22 cellular contexts compared by ENCODE assay signal in genomic region chr10:108275895-108276685, GRCh38.
DNase-seq lines count a peak whose midpoint lies in the region; ATAC-seq, FAIRE-seq and TF ChIP-seq lines count a peak whose summit lies in the region.
"Had no signal": no experiment of that assay in that cellular context is flagged by ENCODE, and none has a peak within 500 bp of the region (broad histone marks: within the 10 kb centered on the region; RNA-seq: fewer than 3 reads in every experiment).

No MANE protein-coding gene starts in this region.

- H3K36me3 ChIP-seq in HepG2 (replicated peaks in 1 of 2; ENCODE audit: control insufficient read depth in 1 of 2, insufficient read depth in 2 of 2, low read length in 2 of 2): no peaks in the 10 kb centered on the region
- H3K36me3 ChIP-seq: BE2C had no signal

- H3K9me3 Mint-ChIP-seq in nephron: peaks cover 28% of the 10 kb centered on the region
- no peaks in the 10 kb centered on the region for H3K9me3 Mint-ChIP-seq in activated naive CD8-positive, alpha-beta T cell treated with anti-CD3 and anti-CD28 coated beads for 36 hours

- H4K20me1 ChIP-seq in HepG2 (ENCODE audit: insufficient read depth, low read length): no peaks in the 10 kb centered on the region

- no peak overlapping the region for H3K4me3 Mint-ChIP-seq in nephron
- no peak overlapping the region for H3K4me3 Mint-ChIP-seq in activated naive CD8-positive, alpha-beta T cell treated with anti-CD3 and anti-CD28 coated beads for 36 hours
- H3K4me3 Mint-ChIP-seq: CD4-positive, alpha-beta memory T cell; HFFc6; IgD-negative memory B cell had no signal

- H3K27ac Mint-ChIP-seq in nephron: peak overlapping the region in 2 of 3 experiments; percentile 7
- H3K27ac Mint-ChIP-seq in activated naive CD8-positive, alpha-beta T cell treated with anti-CD3 and anti-CD28 coated beads for 36 hours: no peak overlapping the region
- H3K27ac Mint-ChIP-seq: CD4-positive, alpha-beta memory T cell; HFFc6; IgD-negative memory B cell had no signal

- no peak overlapping the region for H3K4me3 ChIP-seq in HepG2 (replicated peaks in 1 of 3; ENCODE audit: insufficient read depth in 1 of 3, low read depth in 2 of 3, low read length in 3 of 3)

- ATAC-seq in HepG2 (no peak), SK-N-SH treated with all-trans-retinoic acid at 6 μM for 48 hours (no peak)

- DNase-seq in DMS53 (lab: John Stamatoyannopoulos, UW) (peak; percentile 21), LHCN-M2 (ENCODE audit: low read depth) (peak; percentile 4), dermis microvascular lymphatic vessel endothelial cell (ENCODE audit: low read depth in 2 of 2) (peak; percentile 6 to 35), HepG2 (ENCODE audit: low spot score) (no peak)
- no peak for DNase-seq in activated CD4-positive, alpha-beta T cell treated with anti-CD3 and anti-CD28 coated beads, Interleukin-2, amount 50 U/mL, for 48 hours
- DNase-seq in activated naive CD8-positive, alpha-beta T cell treated with anti-CD3 and anti-CD28 coated beads for 36 hours: no peak
- DNase-seq: BE2C, Calu3, HFFc6, MV-4-11, NCI-H187, NCI-H2107, NCI-H510A, NCI-H774, SIG-M5 had no signal

- H3K4me1 ChIP-seq in HepG2 (ENCODE audit: insufficient read depth, low read length): no peaks in the 10 kb centered on the region
- H3K4me1 ChIP-seq: BE2C had no signal

- H3K9ac ChIP-seq in HepG2 (ENCODE audit: insufficient read depth, low read depth, low read length): no peak overlapping the region

- H3K27me3 Mint-ChIP-seq in nephron (ENCODE audit: low read depth): no peaks in the 10 kb centered on the region
- H3K27me3 Mint-ChIP-seq in activated naive CD8-positive, alpha-beta T cell treated with anti-CD3 and anti-CD28 coated beads for 36 hours: no peaks in the 10 kb centered on the region
- H3K27me3 Mint-ChIP-seq: CD4-positive, alpha-beta memory T cell; IgD-negative memory B cell had no signal

- WGBS in HepG2 (ENCODE audit: low lambda C conversion rate): 1% methylated on average over 5 of the region's 5 CpGs

- BruUV-seq in HepG2 (replicated peaks; lab: Mats Ljungman, UMichigan): no TSS peak

- in situ Hi-C loops in HepG2 (cut with HindIII; ENCODE audit: extremely low pct_ligation_motif_present, low pct_unique_long_range_greater_than_20kb): no loop called here

- H3K79me2 ChIP-seq in HepG2 (ENCODE audit: insufficient read depth, low read length): no peaks in the 10 kb centered on the region

- no peaks in the 10 kb centered on the region for H3K36me3 Mint-ChIP-seq in nephron (ENCODE audit: low read depth)
- H3K36me3 Mint-ChIP-seq in activated naive CD8-positive, alpha-beta T cell treated with anti-CD3 and anti-CD28 coated beads for 36 hours: no peaks in the 10 kb centered on the region
- H3K36me3 Mint-ChIP-seq: CD4-positive, alpha-beta memory T cell; IgD-negative memory B cell had no signal

- no peak for TF ChIP-seq EP300 in HepG2 (IDR thresholded peaks at IDR 0.05; ENCODE audit: low read depth in 2 of 2, low read length in 2 of 2)
- TF ChIP-seq EP300 in HepG2 (CRISPR knock-in tag; IDR thresholded peaks at IDR 0.05; ENCODE audit: borderline replicate concordance): no peak

- TF ChIP-seq RAD21 in HepG2 (CRISPR knock-in tag; IDR thresholded peaks at IDR 0.05): no peak

- peaks cover 73% of the 10 kb centered on the region for H3K9me3 ChIP-seq in HepG2 (ENCODE audit: low read length)
- H3K9me3 ChIP-seq: BE2C had no signal

- TF ChIP-seq CTCF in nephron (IDR thresholded peaks at IDR 0.05; ENCODE audit: unreplicated experiment in 3 of 3) (no peak), HepG2 (CRISPR knock-in tag; IDR thresholded peaks at IDR 0.05) (no peak)

- H2AFZ ChIP-seq in HepG2 (ENCODE audit: low read length): no peak overlapping the region

- POLR2A ChIA-PET in HepG2 (lab: Yijun Ruan, JAX): no interaction called here

- TF ChIP-seq POLR2A in HepG2 (IDR thresholded peaks at IDR 0.05; ENCODE audit: insufficient read depth in 1 of 2, low read depth in 2 of 2, low read length in 2 of 2): no peak

- intact Hi-C loops in HepG2 (cut with micrococcal nuclease; ENCODE audit: unreplicated experiment): no loop called here

- no peaks in the 10 kb centered on the region for H3K27me3 ChIP-seq in HepG2 (ENCODE audit: control insufficient read depth in 1 of 2, insufficient read depth in 2 of 2, low read length in 2 of 2)
- H3K27me3 ChIP-seq: BE2C had no signal

- no peak overlapping the region for H3K27ac ChIP-seq in HepG2 (ENCODE audit: extremely low read length, insufficient read depth, low read length)
- H3K27ac ChIP-seq: HL-60, RWPE1 had no signal

- no peak overlapping the region for H3K4me2 ChIP-seq in HepG2 (ENCODE audit: low read depth, low read length)

- CTCF ChIA-PET in HepG2 (lab: Yijun Ruan, JAX; ENCODE audit: low intra/inter-chr PET ratio, low total read pairs): no interaction called here

- no peak for FAIRE-seq in HepG2 (lab: Jason Lieb, UNC)
- FAIRE-seq: H54 had no signal

- no peaks in the 10 kb centered on the region for H3K4me1 Mint-ChIP-seq in nephron
- H3K4me1 Mint-ChIP-seq in activated naive CD8-positive, alpha-beta T cell treated with anti-CD3 and anti-CD28 coated beads for 36 hours: no peaks in the 10 kb centered on the region
- H3K4me1 Mint-ChIP-seq: CD4-positive, alpha-beta memory T cell; IgD-negative memory B cell had no signal

TF ChIP-seq in HepG2, 621 proteins besides CTCF, POLR2A, EP300 and RAD21:
- TF ChIP-seq, protein P1, sequence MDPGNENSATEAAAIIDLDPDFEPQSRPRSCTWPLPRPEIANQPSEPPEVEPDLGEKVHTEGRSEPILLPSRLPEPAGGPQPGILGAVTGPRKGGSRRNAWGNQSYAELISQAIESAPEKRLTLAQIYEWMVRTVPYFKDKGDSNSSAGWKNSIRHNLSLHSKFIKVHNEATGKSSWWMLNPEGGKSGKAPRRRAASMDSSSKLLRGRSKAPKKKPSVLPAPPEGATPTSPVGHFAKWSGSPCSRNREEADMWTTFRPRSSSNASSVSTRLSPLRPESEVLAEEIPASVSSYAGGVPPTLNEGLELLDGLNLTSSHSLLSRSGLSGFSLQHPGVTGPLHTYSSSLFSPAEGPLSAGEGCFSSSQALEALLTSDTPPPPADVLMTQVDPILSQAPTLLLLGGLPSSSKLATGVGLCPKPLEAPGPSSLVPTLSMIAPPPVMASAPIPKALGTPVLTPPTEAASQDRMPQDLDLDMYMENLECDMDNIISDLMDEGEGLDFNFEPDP (CRISPR knock-in tag; conservative IDR thresholded peaks at IDR 0.05): no peak
- no peak for TF ChIP-seq ETV6 (CRISPR knock-in tag; conservative IDR thresholded peaks at IDR 0.05)
TF ChIP-seq in HepG2: peak in this region for 0.

TF ChIP-seq in SK-N-SH treated with all-trans-retinoic acid at 6 μM for 48 hours, 23 proteins besides CTCF, POLR2A, EP300 and RAD21 (continues in another document):
- TF ChIP-seq ZFP30 (CRISPR knock-in tag; IDR thresholded peaks at IDR 0.05): no peak
- TF ChIP-seq ZNF565 (CRISPR knock-in tag; conservative IDR thresholded peaks at IDR 0.05; ENCODE audit: low read depth): no peak
- no peak for TF ChIP-seq RARB (CRISPR knock-in tag; IDR thresholded peaks at IDR 0.05)
- no peak for TF ChIP-seq TSHZ2 (CRISPR knock-in tag; IDR thresholded peaks at IDR 0.05)
- TF ChIP-seq, protein P2, sequence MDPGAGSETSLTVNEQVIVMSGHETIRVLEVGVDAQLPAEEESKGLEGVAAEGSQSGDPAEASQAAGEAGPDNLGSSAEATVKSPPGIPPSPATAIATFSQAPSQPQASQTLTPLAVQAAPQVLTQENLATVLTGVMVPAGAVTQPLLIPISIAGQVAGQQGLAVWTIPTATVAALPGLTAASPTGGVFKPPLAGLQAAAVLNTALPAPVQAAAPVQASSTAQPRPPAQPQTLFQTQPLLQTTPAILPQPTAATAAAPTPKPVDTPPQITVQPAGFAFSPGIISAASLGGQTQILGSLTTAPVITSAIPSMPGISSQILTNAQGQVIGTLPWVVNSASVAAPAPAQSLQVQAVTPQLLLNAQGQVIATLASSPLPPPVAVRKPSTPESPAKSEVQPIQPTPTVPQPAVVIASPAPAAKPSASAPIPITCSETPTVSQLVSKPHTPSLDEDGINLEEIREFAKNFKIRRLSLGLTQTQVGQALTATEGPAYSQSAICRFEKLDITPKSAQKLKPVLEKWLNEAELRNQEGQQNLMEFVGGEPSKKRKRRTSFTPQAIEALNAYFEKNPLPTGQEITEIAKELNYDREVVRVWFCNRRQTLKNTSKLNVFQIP (CRISPR knock-in tag; IDR thresholded peaks at IDR 0.05; ENCODE audit: borderline replicate concordance, low read depth): no peak
- TF ChIP-seq TCF4 (CRISPR knock-in tag; IDR thresholded peaks at IDR 0.05; ENCODE audit: borderline replicate concordance): no peak
- no peak for TF ChIP-seq PPARA (CRISPR knock-in tag; IDR thresholded peaks at IDR 0.05; ENCODE audit: borderline replicate concordance)
- no peak for TF ChIP-seq ARNTL (CRISPR knock-in tag; IDR thresholded peaks at IDR 0.05; ENCODE audit: borderline replicate concordance, low read depth)
- no peak for TF ChIP-seq SNAI2 (CRISPR knock-in tag; IDR thresholded peaks at IDR 0.05)
- no peak for TF ChIP-seq ZNF70 (CRISPR knock-in tag; IDR thresholded peaks at IDR 0.05)
- no peak for TF ChIP-seq ISL1 (CRISPR knock-in tag; IDR thresholded peaks at IDR 0.05)

Comparison
In these comparisons a context has a peak if more than half of its experiments do, and no peak if none do; other contexts are left out.
1. DNase-seq: peak in DMS53 (single experiment), LHCN-M2 (single experiment) and dermis microvascular lymphatic vessel endothelial cell (2 of 2); none in activated CD4-positive, alpha-beta T cell treated with anti-CD3 and anti-CD28 coated beads, Interleukin-2, amount 50 U/mL, for 48 hours (0 of 2), HepG2 (single experiment) and activated naive CD8-positive, alpha-beta T cell treated with anti-CD3 and anti-CD28 coated beads for 36 hours (single experiment).